ENCODE assay signal across 1 cellular context in genomic region chr12:120317258-120318105, GRCh38.
A peak's percentile ranks its signal among the peaks of the same experiment; 100 is the strongest.
TF ChIP-seq lines count a peak whose summit lies in the region.

No MANE protein-coding gene starts in this region.

TF ChIP-seq in K562, 482 proteins besides CTCF, POLR2A, EP300 and RAD21 (continued from another document and continues in another):
- TF ChIP-seq GTF3C2 (IDR thresholded peaks at IDR 0.05; ENCODE audit: borderline replicate concordance, extremely low read depth, insufficient read length) (no peak), NR4A1 (CRISPR knock-in tag; IDR thresholded peaks at IDR 0.05) (no peak), NR4A1 (tag; IDR thresholded peaks at IDR 0.05) (peak; percentile 29; the same call in 1 of the 2 replicates), TGIF2 (CRISPR knock-in tag; IDR thresholded peaks at IDR 0.05) (no peak), PHF20 (IDR thresholded peaks at IDR 0.05; ENCODE audit: partially characterized antibody) (no peak), RAD51 (IDR thresholded peaks at IDR 0.05; ENCODE audit: borderline replicate concordance, low read depth) (peak; percentile 100), ZBTB43 (CRISPR knock-in tag; IDR thresholded peaks at IDR 0.05) (no peak; the same call in 1 of the 2 replicates), RBM22 (IDR thresholded peaks at IDR 0.05; ENCODE audit: low read depth, low read length, poor library complexity, severe bottlenecking) (no peak), DPF2 (IDR thresholded peaks at IDR 0.05) (peak; percentile 22; the same call in 1 of the 2 replicates), TAF9B (IDR thresholded peaks at IDR 0.05; ENCODE audit: partially characterized antibody) (peak; percentile 88), FOXP1 (CRISPR knock-in tag; IDR thresholded peaks at IDR 0.05) (peak; percentile 81; the same call in 1 of the 2 replicates), NUFIP1 (IDR thresholded peaks at IDR 0.05; ENCODE audit: partially characterized antibody) (no peak), HSF4 (CRISPR knock-in tag; IDR thresholded peaks at IDR 0.05; ENCODE audit: borderline replicate concordance) (no peak), KLF13 (tag; IDR thresholded peaks at IDR 0.05; ENCODE audit: borderline replicate concordance, low read depth) (peak; percentile 25; the same call in 1 of the 2 replicates), SAFB2 (IDR thresholded peaks at IDR 0.05; ENCODE audit: borderline replicate concordance, low read depth, low read length, severe bottlenecking) (no peak), ZBTB26 (CRISPR knock-in tag; IDR thresholded peaks at IDR 0.05) (no peak), RBFOX2 (IDR thresholded peaks at IDR 0.05; ENCODE audit: low read depth, low read length) (peak; percentile 98), HDAC1 (IDR thresholded peaks at IDR 0.05) (peak in 1 of 2 experiments; percentile 58; a peak in 2 of 4 replicates), XRCC3 (IDR thresholded peaks at IDR 0.05) (no peak), KDM2B (CRISPR knock-in tag; IDR thresholded peaks at IDR 0.05) (no peak), ZNF175 (CRISPR knock-in tag; IDR thresholded peaks at IDR 0.05; ENCODE audit: low read depth) (peak; percentile 66), SAFB (IDR thresholded peaks at IDR 0.05; ENCODE audit: borderline replicate concordance, low read depth, low read length) (no peak), NFATC3 (IDR thresholded peaks at IDR 0.05) (no peak), SIN3B (IDR thresholded peaks at IDR 0.05; ENCODE audit: low read depth) (no peak), TOE1 (IDR thresholded peaks at IDR 0.05; ENCODE audit: borderline replicate concordance) (peak; percentile 100), TOE1 (CRISPR knock-in tag; IDR thresholded peaks at IDR 0.05; ENCODE audit: borderline replicate concordance, low read depth) (peak; percentile 82; the same call in 1 of the 2 replicates), SRSF9 (IDR thresholded peaks at IDR 0.05; ENCODE audit: borderline replicate concordance, low read depth, low read length) (no peak), HOMEZ (CRISPR knock-in tag; IDR thresholded peaks at IDR 0.05) (no peak), TEAD1 (CRISPR knock-in tag; IDR thresholded peaks at IDR 0.05) (peak in 1 of 2 experiments; percentile 48; a peak in 1 of 4 replicates), ZNF586 (CRISPR knock-in tag; conservative IDR thresholded peaks at IDR 0.05) (no peak), SREBF1 (IDR thresholded peaks at IDR 0.05; ENCODE audit: borderline replicate concordance, low read depth, low read length) (peak; percentile 37; the same call in 1 of the 2 replicates), ZNF280A (IDR thresholded peaks at IDR 0.05; ENCODE audit: low read depth, partially characterized antibody) (no peak), YY1 (IDR thresholded peaks at IDR 0.05; ENCODE audit: borderline replicate concordance in 1 of 3, control insufficient read depth in 1 of 3, extremely low read depth in 1 of 3, insufficient read depth in 3 of 3, insufficient read length in 1 of 3, insufficient replicate concordance in 2 of 3, low read depth in 1 of 3, low read length in 2 of 3) (peak in 2 of 3 experiments; percentile 52 to 75), HDAC2 (IDR thresholded peaks at IDR 0.05) (no peak; the same call in 1 of the 2 replicates), ZNF280B (CRISPR knock-in tag; IDR thresholded peaks at IDR 0.05) (no peak), ZFPM2 (CRISPR knock-in tag; IDR thresholded peaks at IDR 0.05) (no peak), POU5F1 (IDR thresholded peaks at IDR 0.05; ENCODE audit: borderline replicate concordance, low read depth, low read length, partially characterized antibody) (no peak), PTBP1 (IDR thresholded peaks at IDR 0.05; ENCODE audit: low read depth, low read length) (no peak), CREM (IDR thresholded peaks at IDR 0.05; ENCODE audit: low read depth) (peak; percentile 74), ARID2 (IDR thresholded peaks at IDR 0.05) (0 out of 2 replicates have a peak, but pooled peaks have one; percentile 2), CBX5 (IDR thresholded peaks at IDR 0.05; ENCODE audit: borderline replicate concordance, low read depth) (no peak), BMI1 (IDR thresholded peaks at IDR 0.05; ENCODE audit: low read length) (no peak), GTF2E2 (tag; IDR thresholded peaks at IDR 0.05) (peak; percentile 85), NCOA1 (IDR thresholded peaks at IDR 0.05; ENCODE audit: low read depth) (no peak; the same call in 1 of the 2 replicates), GATA2 (CRISPR knock-in tag; IDR thresholded peaks at IDR 0.05) (no peak), GABPB1 (CRISPR knock-in tag; IDR thresholded peaks at IDR 0.05) (no peak; the same call in 1 of the 2 replicates), FOXK1 (CRISPR knock-in tag; IDR thresholded peaks at IDR 0.05; ENCODE audit: borderline replicate concordance) (peak; percentile 99), FOXA1 (IDR thresholded peaks at IDR 0.05; ENCODE audit: borderline replicate concordance) (peak; percentile 58; the same call in 1 of the 2 replicates), SNRNP70 (optimal IDR thresholded peaks at IDR 0.05; ENCODE audit: low read depth, low read length) (no peak), CAMTA2 (CRISPR knock-in tag; conservative IDR thresholded peaks at IDR 0.05) (no peak), MEIS2 (IDR thresholded peaks at IDR 0.05; ENCODE audit: partially characterized antibody) (peak; percentile 87), XRCC4 (IDR thresholded peaks at IDR 0.05; ENCODE audit: extremely low read depth, insufficient read depth, insufficient read length) (no peak), FOSL1 (tag; conservative IDR thresholded peaks at IDR 0.05) (peak; percentile 55), GTF2F1 (IDR thresholded peaks at IDR 0.05; ENCODE audit: low read depth, low read length) (peak; percentile 52; the same call in 1 of the 2 replicates), ZBTB1 (CRISPR knock-in tag; IDR thresholded peaks at IDR 0.05; ENCODE audit: borderline replicate concordance, low read depth) (0 out of 2 replicates have a peak, but pooled peaks have one; percentile 20), SUPT5H (IDR thresholded peaks at IDR 0.05) (peak; percentile 90), LARP7 (IDR thresholded peaks at IDR 0.05) (no peak), ZNF449 (CRISPR knock-in tag; IDR thresholded peaks at IDR 0.05) (no peak), RBBP5 (IDR thresholded peaks at IDR 0.05; ENCODE audit: borderline replicate concordance, insufficient read depth, low read length, poor library complexity, severe bottlenecking) (peak; percentile 54), ZNF197 (CRISPR knock-in tag; IDR thresholded peaks at IDR 0.05; ENCODE audit: low read depth) (no peak; the same call in 1 of the 2 replicates)
